In the genomic region with DNA sequence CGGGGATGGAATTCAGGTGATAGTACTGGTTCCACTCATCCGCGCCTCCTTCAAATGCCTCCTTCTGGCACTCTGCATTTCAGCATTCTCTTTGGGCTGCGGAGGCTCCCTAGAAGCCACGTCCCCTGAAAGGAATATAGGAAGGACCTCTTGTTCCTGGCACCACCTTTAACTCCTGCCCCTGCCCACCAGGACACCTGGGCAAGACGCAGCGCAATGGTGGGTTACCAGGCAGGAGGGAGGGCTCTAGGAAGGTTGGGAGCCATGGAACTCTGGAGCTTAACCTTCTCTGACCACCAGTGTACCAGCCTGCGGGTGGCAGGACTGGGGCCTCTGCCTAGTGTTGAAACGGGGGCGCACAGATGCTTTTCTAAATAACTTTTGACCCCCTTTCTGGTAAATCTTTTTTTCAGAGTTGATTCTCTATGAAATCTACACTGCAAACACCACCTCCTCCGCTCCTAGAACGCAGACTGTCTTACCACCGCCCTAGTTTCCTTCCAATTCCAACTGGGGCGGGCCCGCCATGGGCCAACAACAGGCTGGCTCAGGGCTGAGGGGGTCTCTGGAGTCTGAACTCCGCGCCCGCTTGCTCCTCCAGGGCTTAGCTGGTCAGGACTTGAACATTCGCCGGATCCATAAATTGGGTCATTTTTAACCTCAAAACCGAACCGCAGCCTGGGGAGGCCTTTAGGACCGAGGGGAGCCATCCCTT, we compare ENCODE assay signal across 12 cellular contexts. TPM values are rescaled to one million over a fixed set of nuclear protein-coding genes. Genes with fewer than 3 reads are reported as not detected.
DNase-seq lines count a peak whose midpoint lies in the region; ATAC-seq and TF ChIP-seq lines count a peak whose summit lies in the region.
"Had no signal": no experiment of that assay in that cellular context is flagged by ENCODE, and none has a peak within 500 bp of the region (broad histone marks: within the 10 kb centered on the region; RNA-seq: fewer than 3 reads in every experiment).

No MANE protein-coding gene starts in this region.

- peak overlapping the region; percentile 68 for H2BK5ac ChIP-seq in mesendoderm (ENCODE audit: low read length)

- in situ Hi-C loops in GM13977 (cut with MboI; ENCODE audit: low pct_unique_long_range_greater_than_20kb, low sequenced_read_pairs, unreplicated experiment): loop anchor here (25.0 kb wide), 1 partner anchor 106 kb away; no protein-coding TSS in a partner anchor

- no peak overlapping the region for H2BK15ac ChIP-seq in mesendoderm (replicated peaks; ENCODE audit: low read depth)

- TF ChIP-seq CTCF in KMS-11 (conservative IDR thresholded peaks at IDR 0.05; ENCODE audit: low read depth, low read length) (no peak), coronary artery (IDR thresholded peaks at IDR 0.05) (no peak), suprapubic skin (IDR thresholded peaks at IDR 0.05) (no peak), GM13977 (IDR thresholded peaks at IDR 0.05; ENCODE audit: extremely low read depth, insufficient read depth, missing control alignments) (no peak)

- no peaks in the 10 kb centered on the region for H3K9me3 ChIP-seq in suprapubic skin

- H2AFZ ChIP-seq in KMS-11 (ENCODE audit: low read depth): peak overlapping the region; percentile 66; the same call in 1 of the 2 replicates

- TF ChIP-seq EP300 in suprapubic skin (IDR thresholded peaks at IDR 0.05): no peak

- no peak overlapping the region for H4K8ac ChIP-seq in mesendoderm (ENCODE audit: low read depth, low read length)

- no peak for DNase-seq in coronary artery (ENCODE audit: low spot score)
- DNase-seq in mesendoderm: no peak
- DNase-seq in suprapubic skin (ENCODE audit: low spot score in 2 of 2): no peak
- no peak for DNase-seq in epidermal melanocyte (ENCODE audit: insufficient read length, low spot score)
- no peak for DNase-seq in GM13977 (ENCODE audit: low spot score)
- DNase-seq in ecto neural progenitor cell (ENCODE audit: low spot score): no peak
- DNase-seq: activated CD4-positive, alpha-beta memory T cell treated with anti-CD3 and anti-CD28 coated beads for 36 hours; dermis blood vessel endothelial cell; T-helper 1 cell had no signal

- ATAC-seq in GM18867 (IDR thresholded peaks at IDR 0.05; ENCODE audit: unreplicated experiment): no peak

- H3K27me3 ChIP-seq in KMS-11 (ENCODE audit: insufficient read depth, low read depth) (no peaks in the 10 kb centered on the region), mesendoderm (ENCODE audit: insufficient read depth, low read length, poor library complexity) (no peaks in the 10 kb centered on the region), suprapubic skin (peaks cover 62% of the 10 kb centered on the region)

- no peak overlapping the region for H3K23ac ChIP-seq in mesendoderm (ENCODE audit: low read length)

- TF ChIP-seq POLR2A in suprapubic skin (IDR thresholded peaks at IDR 0.05): no peak

- H3K4me1 ChIP-seq in KMS-11 (ENCODE audit: low read depth, poor library complexity, severe bottlenecking) (peaks cover 56% of the 10 kb centered on the region), mesendoderm (ENCODE audit: control insufficient read depth, low read depth, low read length) (peaks cover 20% of the 10 kb centered on the region), suprapubic skin (peaks cover 19% of the 10 kb centered on the region)

- WGBS in mesendoderm (ENCODE audit: extremely low coverage, insufficient coverage, low lambda C conversion rate): no CpG with 5 or more reads among the region's 23 CpGs
- WGBS in suprapubic skin: 43% methylated on average over 23 of the region's 23 CpGs

- H3K36me3 ChIP-seq in KMS-11 (ENCODE audit: insufficient read depth) (no peaks in the 10 kb centered on the region), mesendoderm (ENCODE audit: control insufficient read depth, insufficient read depth, low read length) (no peaks in the 10 kb centered on the region), suprapubic skin (no peaks in the 10 kb centered on the region)

- H2BK120ac ChIP-seq in mesendoderm (ENCODE audit: low read depth, low read length): no peak overlapping the region

- peak overlapping the region; percentile 24 for H3K18ac ChIP-seq in mesendoderm (ENCODE audit: low read length)

- peak overlapping the region; percentile 84 for H3K56ac ChIP-seq in mesendoderm (ENCODE audit: low read length)

- H4K20me1 ChIP-seq in KMS-11 (ENCODE audit: insufficient read depth): no peaks in the 10 kb centered on the region

- no peak overlapping the region for H3K4ac ChIP-seq in mesendoderm (ENCODE audit: low read depth, low read length)

- H2AK5ac ChIP-seq in mesendoderm (ENCODE audit: low read length): no peak overlapping the region

- H3K27ac ChIP-seq in KMS-11 (no peak overlapping the region), coronary artery (peak overlapping the region in 1 of 2 donors; percentile 44), mesendoderm (ENCODE audit: low read depth, low read length) (peak overlapping the region; percentile 48), suprapubic skin (no peak overlapping the region)

- no peak overlapping the region for H4K5ac ChIP-seq in mesendoderm (ENCODE audit: low read length)

- H3K4me3 ChIP-seq in KMS-11 (IDR thresholded peaks at IDR 0.05; ENCODE audit: insufficient read depth, low read depth, low read length) (no peak overlapping the region), coronary artery (peak overlapping the region; percentile 75), mesendoderm (ENCODE audit: low read length) (peak overlapping the region; percentile 83), suprapubic skin (peak overlapping the region; percentile 50)

- H3K79me1 ChIP-seq in mesendoderm (ENCODE audit: low read length): peaks cover 13% of the 10 kb centered on the region

- H3K4me2 ChIP-seq in KMS-11 (no peak overlapping the region), mesendoderm (ENCODE audit: low read length) (peak overlapping the region; percentile 87)

- H3K9ac ChIP-seq in KMS-11 (no peak overlapping the region), mesendoderm (ENCODE audit: low read length) (peak overlapping the region; percentile 71)

- H3K79me2 ChIP-seq in KMS-11 (ENCODE audit: insufficient read depth, low read depth) (peaks cover 25% of the 10 kb centered on the region), mesendoderm (ENCODE audit: control insufficient read depth, insufficient read depth, low read length) (peaks cover 24% of the 10 kb centered on the region)

RNA-seq across cellular contexts. Expression of gene SYNDIG1, which starts 0.9 kb away (rescaled TPM):
- polyA plus RNA-seq in mesendoderm (2013, experiment 1 of 2): 1.9 TPM
- polyA plus RNA-seq in mesendoderm (2013, experiment 2 of 2): 1.7 TPM
- not detected for total RNA-seq in suprapubic skin
- total RNA-seq: activated CD4-positive, alpha-beta memory T cell treated with anti-CD3 and anti-CD28 coated beads for 36 hours had no signal
- polyA plus RNA-seq: IgD-negative memory B cell had no signal
